In genomic region chr3:15637131-15637951, GRCh38 we compare ENCODE assay signal across 1 cellular context.
TF ChIP-seq lines count a peak whose summit lies in the region.

No MANE protein-coding gene starts in this region.

TF ChIP-seq in IMR-90, 13 proteins besides CTCF, POLR2A, EP300 and RAD21 (continued from another document):
- TF ChIP-seq, protein P1, sequence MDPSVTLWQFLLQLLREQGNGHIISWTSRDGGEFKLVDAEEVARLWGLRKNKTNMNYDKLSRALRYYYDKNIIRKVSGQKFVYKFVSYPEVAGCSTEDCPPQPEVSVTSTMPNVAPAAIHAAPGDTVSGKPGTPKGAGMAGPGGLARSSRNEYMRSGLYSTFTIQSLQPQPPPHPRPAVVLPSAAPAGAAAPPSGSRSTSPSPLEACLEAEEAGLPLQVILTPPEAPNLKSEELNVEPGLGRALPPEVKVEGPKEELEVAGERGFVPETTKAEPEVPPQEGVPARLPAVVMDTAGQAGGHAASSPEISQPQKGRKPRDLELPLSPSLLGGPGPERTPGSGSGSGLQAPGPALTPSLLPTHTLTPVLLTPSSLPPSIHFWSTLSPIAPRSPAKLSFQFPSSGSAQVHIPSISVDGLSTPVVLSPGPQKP (IDR thresholded peaks at IDR 0.05; ENCODE audit: borderline replicate concordance, low read depth, low read length), result no peak
